15 cellular contexts compared by ENCODE assay signal in the genomic region with DNA sequence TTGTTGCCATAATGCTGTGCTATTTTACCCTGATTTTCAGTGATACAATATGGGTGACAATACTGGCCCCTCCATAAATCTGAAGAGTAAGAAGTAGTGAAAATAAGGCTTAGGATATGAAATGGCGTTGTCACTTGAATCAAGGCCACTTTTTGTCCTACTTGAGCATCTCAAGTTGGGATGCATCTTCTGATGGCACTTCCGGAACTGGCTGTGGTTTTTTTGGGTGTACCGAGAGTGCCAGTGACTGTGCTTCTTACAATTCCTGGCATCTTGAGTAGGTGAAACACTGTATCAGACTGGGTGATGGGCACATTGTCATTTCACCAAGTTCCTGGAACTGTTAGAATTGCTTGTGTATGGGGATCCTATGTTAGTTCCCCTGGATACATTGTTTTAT.
"Had no signal": no experiment of that assay in that cellular context is flagged by ENCODE, and none has a peak within 500 bp of the region (broad histone marks: within the 10 kb centered on the region; RNA-seq: fewer than 3 reads in every experiment).

No MANE protein-coding gene starts in this region.

- H3K9me3 ChIP-seq: neutrophil, tibial artery had no signal

- ATAC-seq: activated T-helper 17 cell treated with anti-CD3 and anti-CD28 coated beads, Interleukin-2, amount 50 U/mL, for 72 hours; effector memory CD8-positive, alpha-beta T cell; natural killer cell had no signal

- H3K27me3 Mint-ChIP-seq: activated T-helper 17 cell treated with anti-CD3 and anti-CD28 coated beads, Interleukin-2, amount 50 U/mL, for 72 hours; memory B cell had no signal

- H3K4me3 ChIP-seq: hepatocyte, tibial artery had no signal

- H3K4me3 Mint-ChIP-seq: activated T-helper 17 cell treated with anti-CD3 and anti-CD28 coated beads, Interleukin-2, amount 50 U/mL, for 72 hours; dendritic cell treated with granulocyte-macrophage colony-stimulating factor and Interleukin-4, amounts not matched to agents 40 ng/mL and 50 ng/mL, for 4 days; effector memory CD8-positive, alpha-beta T cell; memory B cell; natural killer cell had no signal

- H3K27ac Mint-ChIP-seq: activated T-helper 17 cell treated with anti-CD3 and anti-CD28 coated beads, Interleukin-2, amount 50 U/mL, for 72 hours; dendritic cell treated with granulocyte-macrophage colony-stimulating factor and Interleukin-4, amounts not matched to agents 40 ng/mL and 50 ng/mL, for 4 days; memory B cell had no signal

- H3K4me2 ChIP-seq: hepatocyte had no signal

- H2AFZ ChIP-seq: hepatocyte had no signal

- H3K79me2 ChIP-seq: hepatocyte had no signal

- H3K27me3 ChIP-seq: brain microvascular endothelial cell, hepatocyte, neutrophil, tibial artery had no signal

- H3K27ac ChIP-seq: brain microvascular endothelial cell had no signal

- H3K9me3 Mint-ChIP-seq: activated T-helper 17 cell treated with anti-CD3 and anti-CD28 coated beads, Interleukin-2, amount 50 U/mL, for 72 hours; dendritic cell treated with granulocyte-macrophage colony-stimulating factor and Interleukin-4, amounts not matched to agents 40 ng/mL and 50 ng/mL, for 4 days; effector memory CD8-positive, alpha-beta T cell; memory B cell; natural killer cell had no signal

- DNase-seq: activated CD4-positive, CD25-positive, alpha-beta regulatory T cell treated with anti-CD3 and anti-CD28 coated beads, Interleukin-2, amount 50 U/mL, for 72 hours; activated naive CD4-positive, alpha-beta T cell treated with Interleukin-2 at 50 U/mL for 16 hours; anterior cingulate cortex; brain microvascular endothelial cell; cerebellar nuclear complex; effector memory CD8-positive, alpha-beta T cell; islet precursor cell; natural killer cell; SW 1271; tibial artery had no signal
